ENCODE assay signal across 20 cellular contexts in the genomic region with DNA sequence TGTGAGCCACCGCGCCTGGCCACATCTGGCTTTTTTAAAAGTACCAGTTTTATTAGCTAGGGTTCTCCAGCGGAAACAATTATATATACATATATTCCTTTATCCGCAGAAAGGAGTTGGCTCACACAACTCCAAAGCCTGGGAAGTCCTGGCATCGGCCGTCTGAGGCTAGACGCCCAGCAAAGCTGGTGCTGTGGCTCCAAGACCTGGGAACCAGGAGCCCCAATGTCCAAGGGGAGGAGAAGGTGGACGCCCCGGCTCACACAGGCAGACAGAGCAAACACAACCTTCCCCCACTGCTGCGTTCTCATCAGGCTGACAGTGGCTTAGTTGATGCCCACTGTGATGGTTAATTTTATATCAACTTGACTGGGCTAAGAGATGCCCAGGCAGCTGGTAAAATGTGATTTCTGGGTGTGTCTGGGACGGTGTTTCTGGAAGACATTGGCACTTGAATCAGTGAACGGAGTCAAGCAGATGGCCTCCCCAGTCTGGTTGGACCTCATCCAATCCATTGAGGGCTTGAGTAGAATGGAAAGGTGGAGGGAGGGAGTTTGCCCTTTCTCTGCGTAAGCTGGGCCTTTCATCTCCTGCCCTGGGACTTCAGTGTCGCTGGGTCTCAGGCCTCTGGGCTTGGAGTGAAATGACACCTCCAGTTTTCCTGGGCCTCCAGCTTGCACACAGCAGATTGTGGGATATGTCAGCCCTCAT.
DNase-seq lines count a peak whose midpoint lies in the region; TF ChIP-seq lines count a peak whose summit lies in the region.
"Had no signal": no experiment of that assay in that cellular context is flagged by ENCODE, and none has a peak within 500 bp of the region (broad histone marks: within the 10 kb centered on the region; RNA-seq: fewer than 3 reads in every experiment).

No MANE protein-coding gene starts in this region.

- peak; percentile 38 for DNase-seq in activated effector memory CD4-positive, alpha-beta T cell treated with anti-CD3 and anti-CD28 coated beads, Interleukin-2, amount 50 U/mL, for 16 hours
- no peak for DNase-seq in activated effector memory CD4-positive, alpha-beta T cell treated with Interleukin-2 at 50 U/mL for 16 hours
- peak; percentile 49 for DNase-seq in NCI-H446 treated with DMSO at 0.1 percent for 48 hours (lab: John Stamatoyannopoulos, UW)
- DNase-seq in esophagus muscularis mucosa (ENCODE audit: extremely low spot score), result peak; percentile 89
- no peak for DNase-seq in CD1c-positive myeloid dendritic cell (ENCODE audit: extremely low spot score)
- DNase-seq in mucosa of gallbladder (ENCODE audit: low spot score), result no peak
- DNase-seq in NCI-H187 treated with DMSO at 0.1 percent for 48 hours (lab: John Stamatoyannopoulos, UW), result no peak
- DNase-seq: activated CD4-positive, alpha-beta T cell treated with anti-CD3 and anti-CD28 coated beads, Interleukin-2, amount 50 U/mL, for 1 hour; activated T-cell treated with anti-CD3 and anti-CD28 coated beads, Interleukin-2, amount 50 U/mL, for 72 hours; GF-D8; left cardiac atrium; natural killer cell; NCI-H2107; NK-92 treated with Interleukin-12 subunit alpha and Interleukin-12 subunit beta, amount 100 ng/mL, for 24 hours; ovary; right lobe of liver; stimulated activated CD4-positive, alpha-beta T cell treated with anti-CD3 and anti-CD28 coated beads, Interleukin-15, amount 100 ng/mL, for 24 hours had no signal

- no peak for TF ChIP-seq EP300 in esophagus muscularis mucosa (IDR thresholded peaks at IDR 0.05)

- TF ChIP-seq CTCF in esophagus muscularis mucosa (IDR thresholded peaks at IDR 0.05), result no peak

- H3K36me3 ChIP-seq in esophagus muscularis mucosa, result no peaks in the 10 kb centered on the region
- H3K36me3 ChIP-seq: ovary, right lobe of liver had no signal

- TF ChIP-seq POLR2A in esophagus muscularis mucosa (IDR thresholded peaks at IDR 0.05; ENCODE audit: low read depth), result no peak

- no peaks in the 10 kb centered on the region for H3K4me1 ChIP-seq in esophagus muscularis mucosa
- H3K4me1 ChIP-seq: right lobe of liver had no signal

- no peaks in the 10 kb centered on the region for H3K9me3 ChIP-seq in esophagus muscularis mucosa
- H3K9me3 ChIP-seq: ovary, right lobe of liver had no signal

- H3K27me3 ChIP-seq in esophagus muscularis mucosa, result peaks cover 0 to 39% (median 0%) of the 10 kb centered on the region in 4 donors
- H3K27me3 ChIP-seq: ovary, right lobe of liver had no signal

- no peak overlapping the region for H3K4me3 ChIP-seq in esophagus muscularis mucosa
- H3K4me3 ChIP-seq: K562, ovary, right lobe of liver had no signal

- H3K27ac ChIP-seq in esophagus muscularis mucosa (replicated peaks in 1 of 4), result no peak overlapping the region
- H3K27ac ChIP-seq: C4-2B, ovary, right lobe of liver, VCaP had no signal

- 73% methylated on average over 10 of the region's 14 CpGs for WGBS in esophagus muscularis mucosa

- intact Hi-C loops in esophagus muscularis mucosa (cut with DNase I), result no loop called here

Comparison
In these comparisons a context has a peak if more than half of its experiments do, and no peak if none do; other contexts are left out.
1. DNase-seq: peak in activated effector memory CD4-positive, alpha-beta T cell treated with anti-CD3 and anti-CD28 coated beads, Interleukin-2, amount 50 U/mL, for 16 hours (single experiment), NCI-H446 treated with DMSO at 0.1 percent for 48 hours (single experiment) and esophagus muscularis mucosa (single experiment); none in activated effector memory CD4-positive, alpha-beta T cell treated with Interleukin-2 at 50 U/mL for 16 hours (single experiment), CD1c-positive myeloid dendritic cell (single experiment), mucosa of gallbladder (single experiment) and NCI-H187 treated with DMSO at 0.1 percent for 48 hours (single experiment).